Comparison of ENCODE assay signal across 12 cellular contexts in the genomic region with DNA sequence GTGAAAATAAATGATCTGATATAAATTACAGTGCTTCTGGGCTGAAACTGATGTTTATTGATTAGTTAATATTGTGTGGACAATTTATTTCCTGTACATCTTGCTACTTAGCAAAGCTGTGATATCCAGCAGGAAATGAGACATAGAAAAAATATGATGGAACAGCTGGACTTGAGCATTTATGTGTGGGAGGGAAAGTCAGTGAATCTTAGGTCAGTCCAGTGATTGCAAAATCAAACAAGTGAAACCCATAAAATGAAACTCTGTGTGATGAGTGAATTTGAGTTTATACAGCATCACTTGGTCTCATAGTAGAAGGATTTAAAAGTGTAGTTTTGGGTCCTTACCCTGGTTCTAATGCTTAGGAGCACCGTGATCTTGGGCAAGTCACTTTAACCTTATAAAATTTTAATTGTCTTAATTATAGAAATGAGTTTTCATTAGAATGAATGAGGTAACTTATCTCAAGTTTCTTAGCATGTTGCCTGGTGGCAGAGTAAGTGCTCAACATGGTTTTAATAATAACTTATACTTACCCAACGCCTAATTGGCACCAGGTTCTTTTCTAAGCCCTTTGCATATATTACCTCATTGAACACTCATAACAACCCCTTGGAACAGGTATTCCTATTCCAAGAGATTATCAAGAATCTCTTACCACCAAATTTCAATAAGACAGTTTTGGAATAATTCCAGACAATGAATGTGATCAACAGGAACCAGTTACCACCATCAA.
DNase-seq lines count a peak whose midpoint lies in the region; ATAC-seq, FAIRE-seq and TF ChIP-seq lines count a peak whose summit lies in the region.
"Had no signal": no experiment of that assay in that cellular context is flagged by ENCODE, and none has a peak within 500 bp of the region (broad histone marks: within the 10 kb centered on the region; RNA-seq: fewer than 3 reads in every experiment).

No MANE protein-coding gene starts in this region.

- H3K4me3 Mint-ChIP-seq in brain, result no peak overlapping the region
- H3K4me3 Mint-ChIP-seq: B cell had no signal

- peaks cover 21% of the 10 kb centered on the region for H3K4me1 Mint-ChIP-seq in brain
- H3K4me1 Mint-ChIP-seq: B cell had no signal

- intact Hi-C loops in Right ventricle myocardium inferior (cut with DNase I), result loop anchor here (10.0 kb wide), 1 partner anchor 194 kb away; a partner anchor contains a TSS
- intact Hi-C loops in cardiac septum (cut with DNase I), result loop anchor here (5.0 kb wide), 1 partner anchor 101 kb away; no protein-coding TSS in a partner anchor
- intact Hi-C loops in left ventricle myocardium superior (cut with micrococcal nuclease), result no loop called here

- TF ChIP-seq CTCF in brain (conservative IDR thresholded peaks at IDR 0.05), result no peak

- no peaks in the 10 kb centered on the region for H3K36me3 Mint-ChIP-seq in brain

- peak; percentile 58 for FAIRE-seq in urothelium cell line (lab: Jason Lieb, UNC)
- FAIRE-seq: GM12878 had no signal

- ATAC-seq in Right ventricle myocardium inferior, result peak; percentile 48
- ATAC-seq in left ventricle myocardium superior, result peak; percentile 55
- ATAC-seq: GM12878; stimulated activated naive CD8-positive, alpha-beta T cell treated with anti-CD3 and anti-CD28 coated beads, Interleukin-15, Interleukin-2, amounts not matched to agents 100 U/mL and 50 U/mL, for 24 hours had no signal

- H3K27me3 Mint-ChIP-seq in brain, result peaks cover 1% of the 10 kb centered on the region
- H3K27me3 Mint-ChIP-seq: B cell had no signal

- DNase-seq in Right ventricle myocardium inferior (ENCODE audit: missing footprints), result no peak
- DNase-seq in cardiac septum (ENCODE audit: low spot score), result no peak
- DNase-seq in left ventricle myocardium superior, result no peak
- DNase-seq in urothelium cell line (ENCODE audit: low spot score), result peak; percentile 48
- no peak for DNase-seq in NCI-H2107 treated with DMSO at 0.1 percent for 48 hours (lab: John Stamatoyannopoulos, UW; ENCODE audit: unreplicated experiment)
- no peak for DNase-seq in NCI-H69 (lab: John Stamatoyannopoulos, UW)
- no peak for DNase-seq in NCI-H345 (lab: John Stamatoyannopoulos, UW)
- DNase-seq: midbrain; stimulated activated naive CD8-positive, alpha-beta T cell treated with anti-CD3 and anti-CD28 coated beads, Interleukin-15, Interleukin-2, amounts not matched to agents 100 U/mL and 50 U/mL, for 24 hours had no signal

- peak overlapping the region in 3 of 5 experiments; percentile 40 to 60 (median 51) for H3K27ac Mint-ChIP-seq in brain
- H3K27ac Mint-ChIP-seq: B cell had no signal

- H3K9me3 Mint-ChIP-seq in brain, result no peaks in the 10 kb centered on the region
